In genomic region chr17:49967621-49968379, GRCh38 we compare ENCODE assay signal across 9 cellular contexts. TPM values are rescaled to one million over a fixed set of nuclear protein-coding genes. Genes with fewer than 3 reads are reported as not detected.
DNase-seq lines count a peak whose midpoint lies in the region; ATAC-seq and TF ChIP-seq lines count a peak whose summit lies in the region.
"Had no signal": no experiment of that assay in that cellular context is flagged by ENCODE, and none has a peak within 500 bp of the region (broad histone marks: within the 10 kb centered on the region; RNA-seq: fewer than 3 reads in every experiment).

No MANE protein-coding gene starts in this region.

- no peak overlapping the region for H3K27ac Mint-ChIP-seq in activated naive CD4-positive, alpha-beta T cell treated with anti-CD3 and anti-CD28 coated beads, Interleukin-2, amount 10 ng/mL, durations not matched to agents 7 days and 5 days
- no peak overlapping the region for H3K27ac Mint-ChIP-seq in activated CD8-positive, alpha-beta T cell treated with anti-CD3 and anti-CD28 coated beads for 36 hours
- peak overlapping the region in 1 of 6 donors; percentile 7 for H3K27ac Mint-ChIP-seq in immature natural killer cell

- H3K4me3 ChIP-seq in transverse colon: peak overlapping the region in 3 of 4 donors; percentile 35 to 53 (median 46)

- TF ChIP-seq POLR2A in transverse colon (IDR thresholded peaks at IDR 0.05): no peak

- H3K27ac ChIP-seq in transverse colon: no peak overlapping the region

- no peak for DNase-seq in activated naive CD4-positive, alpha-beta T cell treated with anti-CD3 and anti-CD28 coated beads, Interleukin-2, amount 10 ng/mL, durations not matched to agents 7 days and 5 days
- no peak for DNase-seq in activated naive CD4-positive, alpha-beta T cell (lab: John Stamatoyannopoulos, UW)
- no peak for DNase-seq in activated CD8-positive, alpha-beta T cell treated with anti-CD3 and anti-CD28 coated beads for 36 hours
- DNase-seq in immature natural killer cell: no peak
- no peak for DNase-seq in transverse colon
- no peak for DNase-seq in kidney tubule cell (ENCODE audit: low spot score)
- no peak for DNase-seq in effector CD4-positive, alpha-beta T cell

- H3K36me3 ChIP-seq in transverse colon: no peaks in the 10 kb centered on the region

- no peak for ATAC-seq in activated CD8-positive, alpha-beta T cell treated with anti-CD3 and anti-CD28 coated beads for 36 hours
- ATAC-seq in GM18517 (IDR thresholded peaks at IDR 0.05; ENCODE audit: unreplicated experiment): no peak

- peaks cover 3% of the 10 kb centered on the region for H3K36me3 Mint-ChIP-seq in activated naive CD4-positive, alpha-beta T cell treated with anti-CD3 and anti-CD28 coated beads, Interleukin-2, amount 10 ng/mL, durations not matched to agents 7 days and 5 days
- H3K36me3 Mint-ChIP-seq in activated CD8-positive, alpha-beta T cell treated with anti-CD3 and anti-CD28 coated beads for 36 hours (ENCODE audit: low read depth): no peaks in the 10 kb centered on the region
- peaks cover 0 to 5% (median 3%) of the 10 kb centered on the region in 3 donors for H3K36me3 Mint-ChIP-seq in immature natural killer cell

- H3K9me3 Mint-ChIP-seq in activated naive CD4-positive, alpha-beta T cell treated with anti-CD3 and anti-CD28 coated beads, Interleukin-2, amount 10 ng/mL, durations not matched to agents 7 days and 5 days: no peaks in the 10 kb centered on the region
- H3K9me3 Mint-ChIP-seq in activated CD8-positive, alpha-beta T cell treated with anti-CD3 and anti-CD28 coated beads for 36 hours: no peaks in the 10 kb centered on the region
- H3K9me3 Mint-ChIP-seq in immature natural killer cell: peaks cover 0 to 8% (median 0%) of the 10 kb centered on the region in 6 donors

- H3K9me3 ChIP-seq in transverse colon: no peaks in the 10 kb centered on the region

- TF ChIP-seq EP300 in transverse colon (IDR thresholded peaks at IDR 0.05; ENCODE audit: low read depth): no peak

- 26% methylated on average over 9 of the region's 9 CpGs; no CpG with 5 or more reads in 1 of the 2 donors for WGBS in transverse colon (ENCODE audit: low coverage in 1 of 2), 2 donors

- peaks cover 100% of the 10 kb centered on the region for H3K27me3 ChIP-seq in transverse colon

- in situ Hi-C loops in transverse colon (cut with MboI; ENCODE audit: low pct_ligation_motif_present in 1 of 4, low pct_unique_long_range_greater_than_20kb in 1 of 4, low sequenced_read_pairs in 3 of 4): no loop called here

- no peak for TF ChIP-seq CTCF in activated CD8-positive, alpha-beta T cell treated with anti-CD3 and anti-CD28 coated beads for 36 hours (IDR thresholded peaks at IDR 0.05)
- TF ChIP-seq CTCF in transverse colon (IDR thresholded peaks at IDR 0.05): no peak

- peak overlapping the region; percentile 63 for H3K4me3 Mint-ChIP-seq in activated naive CD4-positive, alpha-beta T cell treated with anti-CD3 and anti-CD28 coated beads, Interleukin-2, amount 10 ng/mL, durations not matched to agents 7 days and 5 days
- H3K4me3 Mint-ChIP-seq in activated CD8-positive, alpha-beta T cell treated with anti-CD3 and anti-CD28 coated beads for 36 hours: peak overlapping the region; percentile 82
- peak overlapping the region; percentile 72 to 84 (median 78) for H3K4me3 Mint-ChIP-seq in immature natural killer cell

- CTCF ChIA-PET in activated naive CD4-positive, alpha-beta T cell treated with anti-CD3 and anti-CD28 coated beads, Interleukin-2, amount 10 ng/mL, durations not matched to agents 7 days and 5 days (lab: Charles Lee): interaction anchor here (1.5 kb wide), 1 partner anchor 30 kb away, joined by 5 read pairs; no protein-coding TSS in a partner anchor
- CTCF ChIA-PET in activated CD8-positive, alpha-beta T cell treated with anti-CD3 and anti-CD28 coated beads for 36 hours (lab: Charles Lee): interaction anchor here (0.7 to 4.5 kb wide), 4 partner anchors 15 to 126 kb away, joined by 3 to 35 read pairs (median 10); partner anchors contain the start of gene DLX3

- POLR2A ChIA-PET in activated CD8-positive, alpha-beta T cell treated with anti-CD3 and anti-CD28 coated beads for 36 hours (lab: Charles Lee): interaction anchor here (0.6 to 1.9 kb wide), 2 partner anchors 11 to 364 kb away, joined by 3 to 4 read pairs; no protein-coding TSS in a partner anchor

- intact Hi-C loops in activated CD8-positive, alpha-beta T cell treated with anti-CD3 and anti-CD28 coated beads for 36 hours (cut with micrococcal nuclease): no loop called here
- intact Hi-C loops in transverse colon (cut with DNase I; ENCODE audit: low total_unique reads): no loop called here

- peaks cover 99% of the 10 kb centered on the region for H3K27me3 Mint-ChIP-seq in activated naive CD4-positive, alpha-beta T cell treated with anti-CD3 and anti-CD28 coated beads, Interleukin-2, amount 10 ng/mL, durations not matched to agents 7 days and 5 days
- peaks cover 79% of the 10 kb centered on the region for H3K27me3 Mint-ChIP-seq in activated CD8-positive, alpha-beta T cell treated with anti-CD3 and anti-CD28 coated beads for 36 hours
- H3K27me3 Mint-ChIP-seq in immature natural killer cell (ENCODE audit: low read depth in 3 of 3): peaks cover 35 to 62% (median 59%) of the 10 kb centered on the region in 3 donors

- H3K4me1 ChIP-seq in transverse colon: peaks cover 15 to 43% (median 32%) of the 10 kb centered on the region in 4 donors

- H3K4me1 Mint-ChIP-seq in activated naive CD4-positive, alpha-beta T cell treated with anti-CD3 and anti-CD28 coated beads, Interleukin-2, amount 10 ng/mL, durations not matched to agents 7 days and 5 days: peaks cover 45% of the 10 kb centered on the region
- H3K4me1 Mint-ChIP-seq in activated CD8-positive, alpha-beta T cell treated with anti-CD3 and anti-CD28 coated beads for 36 hours (ENCODE audit: low read depth): peaks cover 51% of the 10 kb centered on the region
- H3K4me1 Mint-ChIP-seq in immature natural killer cell: peaks cover 47 to 63% of the 10 kb centered on the region in 2 donors

RNA-seq across cellular contexts. Expression of gene DLX4, which starts 1.2 kb away (rescaled TPM):
- total RNA-seq in activated CD8-positive, alpha-beta T cell treated with anti-CD3 and anti-CD28 coated beads for 36 hours: under 1 TPM; 0.43 to 0.81 TPM
- polyA plus RNA-seq in immature natural killer cell: under 1 TPM in 2 of 3 donors, not detected in 1; 0.19 to 0.32 TPM
- total RNA-seq in transverse colon: not detected

RNA-seq across cellular contexts. Expression of gene DLX3, which starts 27.2 kb away (rescaled TPM):
- total RNA-seq in activated CD8-positive, alpha-beta T cell treated with anti-CD3 and anti-CD28 coated beads for 36 hours: not detected
- not detected for polyA plus RNA-seq in immature natural killer cell
- not detected for total RNA-seq in transverse colon
- total RNA-seq: NCI-H460 had no signal
